29 cellular contexts compared by ENCODE assay signal in genomic region chr20:54011352-54011751, GRCh38. TPM values are rescaled to one million over a fixed set of nuclear protein-coding genes. Genes with fewer than 3 reads are reported as not detected.
"Had no signal": no experiment of that assay in that cellular context is flagged by ENCODE, and none has a peak within 500 bp of the region (broad histone marks: within the 10 kb centered on the region; RNA-seq: fewer than 3 reads in every experiment).

No MANE protein-coding gene starts in this region.

- H3K27ac ChIP-seq: stomach, suprapubic skin, testis, thoracic aorta, thyroid gland, tibial artery, tibial nerve, transverse colon, upper lobe of left lung, upper lobe of right lung, uterus, vagina had no signal

- H3K27ac Mint-ChIP-seq: stimulated activated effector memory CD8-positive, alpha-beta T cell treated with anti-CD3 and anti-CD28 coated beads, Interleukin-12 subunit alpha, Interleukin-12 subunit beta, amount 100 ng/mL, for 72 hours; stimulated activated memory B cell treated with anti-CD40 and anti-IgM and Interleukin-4, amounts not matched to agents 10 μg/mL and 1 μg/mL and 100 μg/mL, for 72 hours; stimulated activated naive B cell treated with anti-CD40 and anti-IgM and Interleukin-4, amounts not matched to agents 10 μg/mL and 1 μg/mL and 100 μg/mL, for 72 hours; stimulated activated naive CD8-positive, alpha-beta T cell treated with anti-CD3 and anti-CD28 coated beads, Interleukin-15, amount 100 ng/mL, for 72 hours; stimulated activated naive CD8-positive, alpha-beta T cell treated with anti-CD3 and anti-CD28 coated beads, Interleukin-15, Interleukin-2, amounts not matched to agents 100 ng/mL and 50 ng/mL, for 24 hours; type B pancreatic cell had no signal

- DNase-seq: stimulated activated CD4-positive, alpha-beta T cell treated with anti-CD3 and anti-CD28 coated beads, Interleukin-2, amount 100 ng/mL, for 48 hours; stimulated activated CD4-positive, alpha-beta T cell treated with anti-CD3 and anti-CD28 coated beads, Interleukin-4, amount 100 ng/mL, for 1 hour; stimulated activated CD4-positive, alpha-beta T cell treated with anti-CD3 and anti-CD28 coated beads, Interleukin-4, amount 100 ng/mL, for 24 hours; stimulated activated CD4-positive, alpha-beta T cell treated with anti-CD3 and anti-CD28 coated beads, Interleukin-4, amount 100 ng/mL, for 4 hours; stimulated activated CD8-positive, alpha-beta memory T cell treated with anti-CD3 and anti-CD28 coated beads, Interleukin-4, amount 100 ng/mL, for 48 hours; stimulated activated naive B cell treated with anti-CD40 and anti-IgM and Interleukin-4, amounts not matched to agents 10 μg/mL and 1 μg/mL and 100 μg/mL, for 72 hours; stimulated activated naive CD4-positive, alpha-beta T cell; stimulated activated naive CD4-positive, alpha-beta T cell treated with Interleukin-2 at 50 U/mL for 16 hours; stimulated activated naive CD8-positive, alpha-beta T cell treated with anti-CD3 and anti-CD28 coated beads, Interleukin-15, amount 100 ng/mL, for 72 hours; stimulated activated naive CD8-positive, alpha-beta T cell treated with anti-CD3 and anti-CD28 coated beads, Interleukin-15, Interleukin-2, amounts not matched to agents 100 U/mL and 50 U/mL, for 24 hours; stomach; substantia nigra; testis; thyroid gland; tibial artery; transverse colon; trophoblast cell; upper lobe of left lung; upper lobe of right lung; uterus had no signal

- H3K4me1 Mint-ChIP-seq: stimulated activated effector memory CD8-positive, alpha-beta T cell treated with anti-CD3 and anti-CD28 coated beads, Interleukin-12 subunit alpha, Interleukin-12 subunit beta, amount 100 ng/mL, for 72 hours; stimulated activated naive B cell treated with anti-CD40 and anti-IgM and Interleukin-4, amounts not matched to agents 10 μg/mL and 1 μg/mL and 100 μg/mL, for 72 hours; stimulated activated naive CD8-positive, alpha-beta T cell treated with anti-CD3 and anti-CD28 coated beads, Interleukin-15, amount 100 ng/mL, for 72 hours had no signal

- H3K27me3 Mint-ChIP-seq: type B pancreatic cell had no signal

- H3K36me3 Mint-ChIP-seq: stimulated activated effector memory CD8-positive, alpha-beta T cell treated with anti-CD3 and anti-CD28 coated beads, Interleukin-12 subunit alpha, Interleukin-12 subunit beta, amount 100 ng/mL, for 72 hours; stimulated activated memory B cell treated with anti-CD40 and anti-IgM and Interleukin-4, amounts not matched to agents 10 μg/mL and 1 μg/mL and 100 μg/mL, for 72 hours; stimulated activated naive B cell treated with anti-CD40 and anti-IgM and Interleukin-4, amounts not matched to agents 10 μg/mL and 1 μg/mL and 100 μg/mL, for 72 hours; type B pancreatic cell had no signal

- ATAC-seq: stimulated activated effector memory CD8-positive, alpha-beta T cell treated with anti-CD3 and anti-CD28 coated beads, Interleukin-12 subunit alpha, Interleukin-12 subunit beta, amount 100 ng/mL, for 72 hours; stimulated activated memory B cell treated with anti-CD40 and anti-IgM and Interleukin-4, amounts not matched to agents 10 μg/mL and 1 μg/mL and 100 μg/mL, for 72 hours; stimulated activated naive B cell treated with anti-CD40 and anti-IgM and Interleukin-4, amounts not matched to agents 10 μg/mL and 1 μg/mL and 100 μg/mL, for 72 hours; stimulated activated naive CD8-positive, alpha-beta T cell treated with anti-CD3 and anti-CD28 coated beads, Interleukin-15, amount 100 ng/mL, for 72 hours; stimulated activated naive CD8-positive, alpha-beta T cell treated with anti-CD3 and anti-CD28 coated beads, Interleukin-15, Interleukin-2, amounts not matched to agents 100 U/mL and 50 U/mL, for 24 hours; upper lobe of right lung had no signal

- H3K4me3 ChIP-seq: stomach, suprapubic skin, testis, thoracic aorta, thyroid gland, tibial artery, tibial nerve, transverse colon, upper lobe of left lung, upper lobe of right lung, uterus, vagina had no signal

- H3K27me3 ChIP-seq: stomach, testis, thyroid gland, tibial artery, tibial nerve, transverse colon, upper lobe of left lung, uterus, vagina had no signal

- H3K36me3 ChIP-seq: stomach, suprapubic skin, thoracic aorta, thyroid gland, tibial artery, tibial nerve, transverse colon, upper lobe of left lung, upper lobe of right lung, uterus, vagina had no signal

- H3K4me1 ChIP-seq: stomach, testis, thyroid gland, tibial artery, tibial nerve, upper lobe of left lung, upper lobe of right lung, uterus, vagina had no signal

- H3K4me3 Mint-ChIP-seq: stimulated activated effector memory CD8-positive, alpha-beta T cell treated with anti-CD3 and anti-CD28 coated beads, Interleukin-12 subunit alpha, Interleukin-12 subunit beta, amount 100 ng/mL, for 72 hours; stimulated activated memory B cell treated with anti-CD40 and anti-IgM and Interleukin-4, amounts not matched to agents 10 μg/mL and 1 μg/mL and 100 μg/mL, for 72 hours; stimulated activated naive B cell treated with anti-CD40 and anti-IgM and Interleukin-4, amounts not matched to agents 10 μg/mL and 1 μg/mL and 100 μg/mL, for 72 hours; stimulated activated naive CD8-positive, alpha-beta T cell treated with anti-CD3 and anti-CD28 coated beads, Interleukin-15, amount 100 ng/mL, for 72 hours; stimulated activated naive CD8-positive, alpha-beta T cell treated with anti-CD3 and anti-CD28 coated beads, Interleukin-15, Interleukin-2, amounts not matched to agents 100 ng/mL and 50 ng/mL, for 24 hours; type B pancreatic cell had no signal

- H3K9me3 Mint-ChIP-seq: stimulated activated effector memory CD8-positive, alpha-beta T cell treated with anti-CD3 and anti-CD28 coated beads, Interleukin-12 subunit alpha, Interleukin-12 subunit beta, amount 100 ng/mL, for 72 hours; stimulated activated memory B cell treated with anti-CD40 and anti-IgM and Interleukin-4, amounts not matched to agents 10 μg/mL and 1 μg/mL and 100 μg/mL, for 72 hours; stimulated activated naive B cell treated with anti-CD40 and anti-IgM and Interleukin-4, amounts not matched to agents 10 μg/mL and 1 μg/mL and 100 μg/mL, for 72 hours; stimulated activated naive CD8-positive, alpha-beta T cell treated with anti-CD3 and anti-CD28 coated beads, Interleukin-15, amount 100 ng/mL, for 72 hours; stimulated activated naive CD8-positive, alpha-beta T cell treated with anti-CD3 and anti-CD28 coated beads, Interleukin-15, Interleukin-2, amounts not matched to agents 100 ng/mL and 50 ng/mL, for 24 hours; type B pancreatic cell had no signal

- H3K9me3 ChIP-seq: stomach, suprapubic skin, testis, thoracic aorta, thyroid gland, tibial artery, tibial nerve, transverse colon, upper lobe of left lung, upper lobe of right lung, uterus, vagina had no signal

RNA-seq across cellular contexts. Expression of gene BCAS1, which starts 59.0 kb away (rescaled TPM):
- total RNA-seq: subcutaneous adipose tissue had no signal
